In the genomic region with DNA sequence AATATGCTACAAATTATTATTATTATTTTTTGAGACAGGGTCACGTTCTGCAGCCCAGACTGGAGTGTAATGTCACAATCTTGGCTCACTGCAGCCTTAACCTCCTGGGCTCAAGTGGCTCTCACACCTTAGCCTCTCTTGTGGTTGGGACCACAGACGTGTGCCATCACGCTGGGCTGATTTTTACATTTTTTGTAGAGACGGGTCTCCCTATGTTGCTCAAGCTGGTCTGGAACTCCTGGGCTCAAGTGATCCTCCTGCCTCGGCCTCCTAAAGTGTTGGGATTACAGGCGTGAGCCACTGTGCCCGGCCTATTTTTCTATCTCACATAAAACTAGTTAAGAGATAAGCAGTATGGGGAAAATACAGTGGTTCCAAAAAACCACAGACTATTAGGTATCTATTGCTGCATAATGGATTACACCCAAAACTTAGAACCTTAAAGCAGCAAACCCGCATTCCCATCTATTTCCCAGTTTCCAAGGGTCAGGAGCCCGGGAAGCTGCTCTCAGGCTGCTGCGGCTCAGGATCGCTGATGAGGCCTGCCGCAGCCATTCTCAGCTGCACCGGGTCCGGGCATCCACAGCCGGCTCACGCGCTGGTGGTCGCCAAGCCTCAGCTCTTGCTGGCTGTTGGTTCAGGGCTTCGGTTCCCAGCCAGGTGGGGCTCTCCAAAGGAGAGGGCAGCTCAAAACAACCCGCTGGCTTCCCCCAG, we compare ENCODE assay signal across 8 cellular contexts.
DNase-seq lines count a peak whose midpoint lies in the region; ATAC-seq and TF ChIP-seq lines count a peak whose summit lies in the region.

No MANE protein-coding gene starts in this region.

- H3K36me3 ChIP-seq in body of pancreas (replicated peaks in 1 of 2; ENCODE audit: insufficient read depth in 1 of 2, low read depth in 2 of 2): no peaks in the 10 kb centered on the region
- no peaks in the 10 kb centered on the region for H3K36me3 ChIP-seq in muscle layer of colon (ENCODE audit: insufficient read depth, low read length)

- peaks cover 13% of the 10 kb centered on the region for H3K4me1 ChIP-seq in body of pancreas
- H3K4me1 ChIP-seq in muscle layer of colon (ENCODE audit: insufficient read depth, low read length): peaks cover 9% of the 10 kb centered on the region

- DNase-seq in HFF-Myc (ENCODE audit: extremely low read depth, low read depth) (no peak), body of pancreas (no peak), NCI-H1417 treated with DMSO at 0.1 percent for 48 hours (lab: John Stamatoyannopoulos, UW) (no peak), mucosa of gallbladder (ENCODE audit: low spot score) (no peak)

- TF ChIP-seq CTCF in 22Rv1 (IDR thresholded peaks at IDR 0.05) (peak; percentile 71), HFF-Myc (IDR thresholded peaks at IDR 0.05; ENCODE audit: low read depth, low read length, missing control alignments) (no peak), body of pancreas (IDR thresholded peaks at IDR 0.05) (peak in 4 of 7 experiments; percentile 4 to 26 (median 11))

- no peak overlapping the region for H3K9ac ChIP-seq in muscle layer of colon (ENCODE audit: low read length)

- H3K27ac ChIP-seq in 22Rv1 (peak overlapping the region; percentile 89), body of pancreas (peak overlapping the region in 2 of 4 donors; percentile 71 to 81), muscle layer of colon (ENCODE audit: low read depth, low read length) (no peak overlapping the region)

- ATAC-seq in body of pancreas: no peak
- no peak for ATAC-seq in activated CD4-positive, CD25-positive, alpha-beta regulatory T cell treated with anti-CD3 and anti-CD28 coated beads, Interleukin-2, amount 50 U/mL, for 24 hours
- no peak for ATAC-seq in HG03280 (IDR thresholded peaks at IDR 0.05; ENCODE audit: unreplicated experiment)

- intact Hi-C loops in body of pancreas (cut with DNase I): loop anchor here (10.0 kb wide), 1 partner anchor 160 kb away; no protein-coding TSS in a partner anchor

- H3K27me3 ChIP-seq in body of pancreas (no peaks in the 10 kb centered on the region), muscle layer of colon (ENCODE audit: control insufficient read depth in 1 of 2, insufficient read depth in 2 of 2, low read length in 2 of 2) (no peaks in the 10 kb centered on the region)

- TF ChIP-seq POLR2A in body of pancreas (IDR thresholded peaks at IDR 0.05): no peak

- WGBS in body of pancreas, 2 donors: 49 to 65% methylated on average over 14 to 20 of the region's 20 CpGs

- H3K9me3 ChIP-seq in body of pancreas (no peaks in the 10 kb centered on the region), muscle layer of colon (ENCODE audit: low read length) (no peaks in the 10 kb centered on the region)

- H3K4me3 ChIP-seq in HFF-Myc (replicated peaks; ENCODE audit: low read depth, low read length) (peak overlapping the region; percentile 70), body of pancreas (peak overlapping the region in 1 of 2 donors; percentile 35), muscle layer of colon (ENCODE audit: low read depth in 1 of 2, low read length in 2 of 2) (peak overlapping the region; percentile 82 to 83)
